In genomic region chr15:92104069-92104468, GRCh38 we compare ENCODE assay signal across 28 cellular contexts.
"Had no signal": no experiment of that assay in that cellular context is flagged by ENCODE, and none has a peak within 500 bp of the region (broad histone marks: within the 10 kb centered on the region; RNA-seq: fewer than 3 reads in every experiment).

No MANE protein-coding gene starts in this region.

- DNase-seq: activated CD4-positive, alpha-beta memory T cell treated with anti-CD3 and anti-CD28 coated beads, Interleukin-2, amount 10 ng/mL, durations not matched to agents 7 days and 5 days; activated CD4-positive, alpha-beta T cell treated with anti-CD3 and anti-CD28 coated beads for 1 hour; activated CD4-positive, alpha-beta T cell treated with anti-CD3 and anti-CD28 coated beads, Interleukin-2, amount 10 ng/mL, durations not matched to agents 7 days and 5 days; activated CD8-positive, alpha-beta memory T cell treated with anti-CD3 and anti-CD28 coated beads, Interleukin-2, amount 50 U/mL, for 48 hours; activated naive CD8-positive, alpha-beta T cell treated with anti-CD3 and anti-CD28 coated beads, Interleukin-2, amount 50 U/mL, for 24 hours; activated T-cell treated with anti-CD3 and anti-CD28 coated beads, Interleukin-2, amount 50 U/mL, for 24 hours; amygdala; central memory CD4-positive, alpha-beta T cell; foreskin fibroblast; head of caudate nucleus; hippocampal formation; immature natural killer cell; kidney; left lung; lower lobe of right lung; mesenchymal stem cell; natural killer cell; pancreas; right cardiac atrium; stimulated activated CD4-positive, alpha-beta T cell treated with anti-CD3 and anti-CD28 coated beads, Interleukin-15, amount 100 ng/mL, for 24 hours; stimulated activated CD4-positive, alpha-beta T cell treated with anti-CD3 and anti-CD28 coated beads, Interleukin-2, amount 100 ng/mL, for 24 hours; stimulated activated naive B cell treated with anti-CD40 and anti-IgM and Interleukin-4, amounts not matched to agents 10 μg/mL and 1 μg/mL and 100 μg/mL, for 72 hours; T-helper 2 cell had no signal

- H3K36me3 ChIP-seq: breast epithelium, pancreas had no signal

- H3K27ac Mint-ChIP-seq: activated CD4-positive, alpha-beta memory T cell treated with anti-CD3 and anti-CD28 coated beads, Interleukin-2, amount 10 ng/mL, durations not matched to agents 7 days and 5 days; activated CD4-positive, alpha-beta T cell treated with anti-CD3 and anti-CD28 coated beads, Interleukin-2, amount 10 ng/mL, durations not matched to agents 7 days and 5 days; activated naive CD4-positive, alpha-beta T cell treated with anti-CD3 and anti-CD28 coated beads, Interleukin-2, amount 50 U/mL, for 24 hours; activated naive CD8-positive, alpha-beta T cell treated with anti-CD3 and anti-CD28 coated beads, Interleukin-2, amount 50 U/mL, for 24 hours; activated T-cell treated with anti-CD3 and anti-CD28 coated beads, Interleukin-2, amount 50 U/mL, for 24 hours; activated T-helper 2 cell treated with anti-CD3 and anti-CD28 coated beads, Interferon-gamma antibody, Interleukin-2, Interleukin-4, amounts not matched to agents 10 μg/mL and 5 μg/mL and 100 μg/mL, durations not matched to agents 14 hours and 24 hours and 36 hours; natural killer cell; stimulated activated naive B cell treated with anti-CD40 and anti-IgM and Interleukin-4, amounts not matched to agents 10 μg/mL and 1 μg/mL and 100 μg/mL, for 72 hours had no signal

- H3K27me3 ChIP-seq: breast epithelium, left lung, pancreas, tibial nerve had no signal

- H3K4me1 ChIP-seq: breast epithelium, lower lobe of right lung, pancreas, tibial nerve had no signal

- H3K4me3 Mint-ChIP-seq: activated CD4-positive, alpha-beta memory T cell treated with anti-CD3 and anti-CD28 coated beads, Interleukin-2, amount 10 ng/mL, durations not matched to agents 7 days and 5 days; activated CD4-positive, alpha-beta T cell treated with anti-CD3 and anti-CD28 coated beads, Interleukin-2, amount 10 ng/mL, durations not matched to agents 7 days and 5 days; activated naive CD4-positive, alpha-beta T cell treated with anti-CD3 and anti-CD28 coated beads, Interleukin-2, amount 50 U/mL, for 24 hours; activated naive CD8-positive, alpha-beta T cell treated with anti-CD3 and anti-CD28 coated beads, Interleukin-2, amount 50 U/mL, for 24 hours; activated T-cell treated with anti-CD3 and anti-CD28 coated beads, Interleukin-2, amount 50 U/mL, for 24 hours; immature natural killer cell; natural killer cell; stimulated activated naive B cell treated with anti-CD40 and anti-IgM and Interleukin-4, amounts not matched to agents 10 μg/mL and 1 μg/mL and 100 μg/mL, for 72 hours had no signal

- H3K27ac ChIP-seq: breast epithelium, left lung, lower lobe of right lung, pancreas, tibial nerve had no signal

- H3K9me3 Mint-ChIP-seq: activated CD4-positive, alpha-beta memory T cell treated with anti-CD3 and anti-CD28 coated beads, Interleukin-2, amount 10 ng/mL, durations not matched to agents 7 days and 5 days; activated CD4-positive, alpha-beta T cell treated with anti-CD3 and anti-CD28 coated beads, Interleukin-2, amount 10 ng/mL, durations not matched to agents 7 days and 5 days; activated naive CD4-positive, alpha-beta T cell treated with anti-CD3 and anti-CD28 coated beads, Interleukin-2, amount 50 U/mL, for 24 hours; activated naive CD8-positive, alpha-beta T cell treated with anti-CD3 and anti-CD28 coated beads, Interleukin-2, amount 50 U/mL, for 24 hours; activated T-cell treated with anti-CD3 and anti-CD28 coated beads, Interleukin-2, amount 50 U/mL, for 24 hours; activated T-helper 2 cell treated with anti-CD3 and anti-CD28 coated beads, Interferon-gamma antibody, Interleukin-2, Interleukin-4, amounts not matched to agents 10 μg/mL and 5 μg/mL and 100 μg/mL, durations not matched to agents 14 hours and 24 hours and 36 hours; immature natural killer cell; natural killer cell; stimulated activated naive B cell treated with anti-CD40 and anti-IgM and Interleukin-4, amounts not matched to agents 10 μg/mL and 1 μg/mL and 100 μg/mL, for 72 hours had no signal

- ATAC-seq: activated naive CD8-positive, alpha-beta T cell treated with anti-CD3 and anti-CD28 coated beads, Interleukin-2, amount 50 U/mL, for 24 hours; esophagus mucosa; left lung; lower lobe of right lung; natural killer cell; pancreas; right cardiac atrium; stimulated activated naive B cell treated with anti-CD40 and anti-IgM and Interleukin-4, amounts not matched to agents 10 μg/mL and 1 μg/mL and 100 μg/mL, for 72 hours had no signal

- H3K9me3 ChIP-seq: breast epithelium, left lung, lower lobe of right lung, pancreas, tibial nerve had no signal

- H3K27me3 Mint-ChIP-seq: activated CD4-positive, alpha-beta memory T cell treated with anti-CD3 and anti-CD28 coated beads, Interleukin-2, amount 10 ng/mL, durations not matched to agents 7 days and 5 days; activated CD4-positive, alpha-beta T cell treated with anti-CD3 and anti-CD28 coated beads, Interleukin-2, amount 10 ng/mL, durations not matched to agents 7 days and 5 days; activated naive CD4-positive, alpha-beta T cell treated with anti-CD3 and anti-CD28 coated beads, Interleukin-2, amount 50 U/mL, for 24 hours; activated naive CD8-positive, alpha-beta T cell treated with anti-CD3 and anti-CD28 coated beads, Interleukin-2, amount 50 U/mL, for 24 hours; activated T-cell treated with anti-CD3 and anti-CD28 coated beads, Interleukin-2, amount 50 U/mL, for 24 hours had no signal

- H3K4me3 ChIP-seq: breast epithelium, left lung, lower lobe of right lung, pancreas, tibial nerve had no signal

- H3K36me3 Mint-ChIP-seq: natural killer cell; stimulated activated naive B cell treated with anti-CD40 and anti-IgM and Interleukin-4, amounts not matched to agents 10 μg/mL and 1 μg/mL and 100 μg/mL, for 72 hours had no signal
